ENCODE assay signal across 14 cellular contexts in the genomic region with DNA sequence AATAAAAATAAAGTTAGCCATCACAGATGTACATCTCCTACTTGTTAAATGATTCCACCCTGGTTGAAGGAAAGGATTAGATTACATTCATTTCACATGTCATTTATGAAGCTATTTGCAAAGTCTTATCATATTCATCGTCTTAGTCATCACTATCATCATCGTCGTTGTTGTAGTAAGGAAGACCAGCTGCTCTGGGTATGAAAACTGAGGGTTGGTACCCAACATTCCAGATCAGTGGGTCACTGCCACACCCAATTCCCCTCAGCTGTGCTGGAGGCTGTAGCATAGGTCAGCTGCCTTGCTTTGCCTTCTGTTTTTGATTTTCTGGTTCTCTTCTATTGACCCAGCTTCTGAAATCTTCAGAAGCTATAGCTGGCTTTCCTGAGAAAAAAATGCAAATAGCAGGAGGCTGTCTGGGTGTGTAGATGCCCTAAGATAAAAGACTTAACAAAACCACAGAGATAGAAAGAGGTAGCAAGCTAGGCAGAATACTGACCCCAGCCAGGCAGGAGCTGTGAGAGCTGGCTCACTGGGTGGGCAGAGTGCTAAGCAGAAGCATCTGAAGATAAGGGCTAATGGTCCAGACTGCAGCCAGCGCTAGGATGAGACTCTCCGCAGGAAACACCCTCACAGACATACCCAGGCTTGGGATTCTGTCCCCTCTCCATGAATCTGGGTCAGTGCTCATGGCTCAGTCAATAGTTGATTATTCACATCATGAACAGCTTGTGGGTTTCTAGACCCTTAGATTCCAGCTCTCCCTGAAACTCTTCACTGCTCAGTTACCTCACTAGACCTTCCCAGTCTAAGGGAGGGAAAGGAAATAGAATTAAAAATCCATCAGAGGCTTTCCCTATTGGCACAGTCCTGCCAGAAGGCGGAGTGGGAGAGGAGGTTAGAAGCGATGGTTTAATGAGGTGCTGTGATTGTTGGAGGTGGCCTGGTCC. TPM values are rescaled to one million over a fixed set of nuclear protein-coding genes. Genes with fewer than 3 reads are reported as not detected.
DNase-seq lines count a peak whose midpoint lies in the region; ATAC-seq and TF ChIP-seq lines count a peak whose summit lies in the region.
"Had no signal": no experiment of that assay in that cellular context is flagged by ENCODE, and none has a peak within 500 bp of the region (broad histone marks: within the 10 kb centered on the region; RNA-seq: fewer than 3 reads in every experiment).

No MANE protein-coding gene starts in this region.

- no peak for TF ChIP-seq EP300 in suprapubic skin (IDR thresholded peaks at IDR 0.05)

- POLR2A ChIA-PET in MCF 10A (lab: Yijun Ruan, JAX), result interaction anchor here (0.8 kb wide), 1 partner anchor 21 kb away, joined by 3 read pairs; the partner anchor contains the start of gene CCBE1

- no peaks in the 10 kb centered on the region for H3K27me3 Mint-ChIP-seq in MCF 10A (ENCODE audit: insufficient read depth, unreplicated experiment)

- H3K9me3 ChIP-seq in breast epithelium (no peaks in the 10 kb centered on the region), suprapubic skin (no peaks in the 10 kb centered on the region)
- H3K9me3 ChIP-seq: right lobe of liver had no signal

- H3K9me3 Mint-ChIP-seq in MCF 10A (ENCODE audit: unreplicated experiment), result no peaks in the 10 kb centered on the region

- 65% methylated on average over 7 of the region's 7 CpGs for WGBS in suprapubic skin

- H3K27me3 ChIP-seq in breast epithelium (no peaks in the 10 kb centered on the region), suprapubic skin (no peaks in the 10 kb centered on the region)
- H3K27me3 ChIP-seq: right lobe of liver had no signal

- no peak for ATAC-seq in HG03095 (IDR thresholded peaks at IDR 0.05; ENCODE audit: unreplicated experiment)
- no peak for ATAC-seq in Right ventricle myocardium superior (ENCODE audit: poor library complexity)
- ATAC-seq: heart right ventricle, right lobe of liver had no signal

- H3K4me3 ChIP-seq in breast epithelium, result no peak overlapping the region
- H3K4me3 ChIP-seq in suprapubic skin, result no peak overlapping the region
- H3K4me3 ChIP-seq: heart right ventricle, right lobe of liver had no signal

- H3K36me3 ChIP-seq in breast epithelium, result no peaks in the 10 kb centered on the region
- H3K36me3 ChIP-seq in suprapubic skin, result no peaks in the 10 kb centered on the region
- H3K36me3 ChIP-seq: heart right ventricle, right lobe of liver had no signal

- H3K4me1 ChIP-seq in breast epithelium, result no peaks in the 10 kb centered on the region
- no peaks in the 10 kb centered on the region for H3K4me1 ChIP-seq in suprapubic skin
- H3K4me1 ChIP-seq: right lobe of liver had no signal

- no peak for TF ChIP-seq POLR2A in breast epithelium (IDR thresholded peaks at IDR 0.05)
- TF ChIP-seq POLR2A in suprapubic skin (IDR thresholded peaks at IDR 0.05), result no peak

- intact Hi-C loops in MCF 10A (cut with micrococcal nuclease), result loop anchor here (2.0 kb wide), 1 partner anchor 26 kb away; no protein-coding TSS in a partner anchor
- intact Hi-C loops in breast epithelium (cut with DNase I; ENCODE audit: low total_unique reads), result no loop called here
- intact Hi-C loops in Right ventricle myocardium superior (cut with DNase I), result no loop called here

- no peaks in the 10 kb centered on the region for H3K36me3 Mint-ChIP-seq in MCF 10A (ENCODE audit: insufficient read depth, unreplicated experiment)

- H3K4me1 Mint-ChIP-seq in MCF 10A (ENCODE audit: insufficient read depth, unreplicated experiment), result peaks cover 35% of the 10 kb centered on the region

- no peak overlapping the region for H3K4me3 Mint-ChIP-seq in MCF 10A (ENCODE audit: unreplicated experiment)

- peak overlapping the region in 1 of 2 donors; percentile 43 for H3K27ac ChIP-seq in breast epithelium
- peak overlapping the region; percentile 19 for H3K27ac ChIP-seq in suprapubic skin
- H3K27ac ChIP-seq: 22Rv1, heart right ventricle, right lobe of liver had no signal

- peak overlapping the region; percentile 68 for H3K27ac Mint-ChIP-seq in MCF 10A (ENCODE audit: low read depth, unreplicated experiment)

- CTCF ChIA-PET in MCF 10A (lab: Yijun Ruan, JAX), result interaction anchor here (0.6 to 1.4 kb wide), 2 partner anchors 64 to 258 kb away, joined by 3 read pairs; no protein-coding TSS in a partner anchor

- TF ChIP-seq CTCF in MCF 10A (IDR thresholded peaks at IDR 0.05; ENCODE audit: unreplicated experiment) (no peak), breast epithelium (IDR thresholded peaks at IDR 0.05) (no peak), suprapubic skin (IDR thresholded peaks at IDR 0.05) (no peak)

- no TSS peak for BruUV-seq in MCF 10A (replicated peaks; lab: Mats Ljungman, UMichigan)

- DNase-seq in MCF 10A (ENCODE audit: unreplicated experiment), result peak; percentile 68
- no peak for DNase-seq in breast epithelium (ENCODE audit: low spot score in 2 of 2)
- DNase-seq in T1000 (lab: John Stamatoyannopoulos, UW), result peak; percentile 67
- peak; percentile 91 for DNase-seq in fibroblast of the conjunctiva (ENCODE audit: low read depth)
- DNase-seq in suprapubic skin (ENCODE audit: low spot score in 2 of 2), result no peak
- DNase-seq in NOMO-1 treated with dmso at 0.1 percent for 144 hours (lab: John Stamatoyannopoulos, UW; ENCODE audit: unreplicated experiment), result no peak
- no peak for DNase-seq in Right ventricle myocardium superior
- DNase-seq: heart right ventricle, midbrain, NCI-H1694, OCI-M1, right lobe of liver had no signal

RNA-seq across cellular contexts. Expression of gene CCBE1, which starts 21.2 kb away (rescaled TPM):
- total RNA-seq in MCF 10A (2022) (23.8 and 28.9 TPM in 2 replicates), breast epithelium (1 to 10 TPM; 3.5 to 4.9 (median 4.0) TPM), suprapubic skin (1 to 10 TPM in 3 of 4 donors, under 1 TPM in 1; 0.81 to 3.7 (median 1.7) TPM), Right ventricle myocardium superior (3.9 TPM)

Comparison
In these comparisons a context has a peak if more than half of its experiments do, and no peak if none do; other contexts are left out.
1. DNase-seq: peak in MCF 10A (single experiment), T1000 (single experiment) and fibroblast of the conjunctiva (single experiment); none in breast epithelium (0 of 2), suprapubic skin (0 of 2), NOMO-1 treated with dmso at 0.1 percent for 144 hours (single experiment) and Right ventricle myocardium superior (single experiment).